ENCODE assay signal across 22 cellular contexts in the genomic region with DNA sequence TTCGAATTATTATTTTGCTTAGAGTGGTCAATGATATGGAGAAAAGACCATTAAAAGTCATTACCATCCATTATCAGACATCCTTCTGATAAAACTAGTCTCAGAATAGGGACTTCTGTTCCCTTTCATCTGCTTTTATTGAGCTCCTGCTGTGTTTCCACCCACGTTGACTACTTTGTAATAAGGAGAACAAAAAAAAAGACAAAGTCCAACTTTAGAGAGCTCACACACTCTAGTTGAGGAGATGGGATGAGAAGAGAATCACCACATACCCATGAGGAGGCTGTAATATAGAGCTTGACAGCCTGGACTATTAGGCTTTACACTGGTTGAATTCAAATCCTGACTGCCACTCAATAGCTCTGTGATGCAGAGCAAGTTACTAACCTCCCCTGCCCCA. TPM values are rescaled to one million over a fixed set of nuclear protein-coding genes. Genes with fewer than 3 reads are reported as not detected.
A peak's percentile ranks its signal among the peaks of the same experiment; 100 is the strongest.
DNase-seq lines count a peak whose midpoint lies in the region; ATAC-seq, FAIRE-seq and TF ChIP-seq lines count a peak whose summit lies in the region.
"Had no signal": no experiment of that assay in that cellular context is flagged by ENCODE, and none has a peak within 500 bp of the region (broad histone marks: within the 10 kb centered on the region; RNA-seq: fewer than 3 reads in every experiment).

No MANE protein-coding gene starts in this region.

- no peak overlapping the region for H2AFZ ChIP-seq in K562 (ENCODE audit: low read depth, low read length)

- H3K4me3 ChIP-seq in A673 (ENCODE audit: low read depth, low read length, poor library complexity, severe bottlenecking): no peak overlapping the region
- H3K4me3 ChIP-seq in K562: no peak overlapping the region
- H3K4me3 ChIP-seq in adrenal gland: no peak overlapping the region
- H3K4me3 ChIP-seq: A549, GM12878, HAP-1 had no signal

- no TSS peak for BruUV-seq in A673 (replicated peaks; lab: Mats Ljungman, UMichigan)
- no TSS peak for BruUV-seq in K562 (replicated peaks; lab: Mats Ljungman, UMichigan)

- H3K27ac Mint-ChIP-seq in memory B cell: peak overlapping the region; percentile 45
- H3K27ac Mint-ChIP-seq: CD4-positive, CD25-positive, alpha-beta regulatory T cell; CD8-positive, alpha-beta T cell; HFFc6 had no signal

- H3K27ac ChIP-seq in A673 (ENCODE audit: low read depth, low read length, poor library complexity, severe bottlenecking) (no peak overlapping the region), K562 (ENCODE audit: extremely low read depth, low read depth, low read length) (no peak overlapping the region), adrenal gland (no peak overlapping the region)
- H3K27ac ChIP-seq: A549, C4-2B had no signal

- no peaks in the 10 kb centered on the region for H4K20me1 ChIP-seq in K562 (replicated peaks; ENCODE audit: control insufficient read depth, insufficient read depth, low read length)

- no peaks in the 10 kb centered on the region for H3K9me3 Mint-ChIP-seq in memory B cell
- H3K9me3 Mint-ChIP-seq: CD4-positive, CD25-positive, alpha-beta regulatory T cell; CD8-positive, alpha-beta T cell; HFFc6 had no signal

- H3K4me2 ChIP-seq in K562 (ENCODE audit: insufficient read depth, low read length): no peak overlapping the region
- H3K4me2 ChIP-seq: A549 had no signal

- no peak overlapping the region for H3K4me3 Mint-ChIP-seq in memory B cell
- H3K4me3 Mint-ChIP-seq: CD4-positive, CD25-positive, alpha-beta regulatory T cell; CD8-positive, alpha-beta T cell; HFFc6 had no signal

- H3K36me3 ChIP-seq in A673 (ENCODE audit: insufficient read depth, low read length, poor library complexity, severe bottlenecking): peaks cover 10% of the 10 kb centered on the region
- peaks cover 30% of the 10 kb centered on the region for H3K36me3 ChIP-seq in K562 (ENCODE audit: control insufficient read depth, insufficient read depth, low read length)
- H3K36me3 ChIP-seq in adrenal gland (replicated peaks in 1 of 2): peaks cover 0 to 25% of the 10 kb centered on the region in 2 donors

- no peaks in the 10 kb centered on the region for H3K27me3 ChIP-seq in A673 (replicated peaks; ENCODE audit: insufficient read depth, low read depth, low read length, poor library complexity)
- H3K27me3 ChIP-seq in K562 (ENCODE audit: control insufficient read depth in 2 of 2, insufficient read depth in 2 of 2, low read length in 2 of 2): no peaks in the 10 kb centered on the region
- H3K27me3 ChIP-seq in adrenal gland: no peaks in the 10 kb centered on the region

- H3K9ac ChIP-seq in K562 (ENCODE audit: insufficient read depth in 1 of 2, low read depth in 2 of 2, low read length in 2 of 2): no peak overlapping the region

- no peak for TF ChIP-seq EP300 in K562 (IDR thresholded peaks at IDR 0.05; ENCODE audit: low read length)

- TF ChIP-seq RAD21 in K562 (CRISPR knock-in tag; conservative IDR thresholded peaks at IDR 0.05 in 1 of 2, IDR thresholded peaks at IDR 0.05 in 1 of 2): no peak

- H3K4me1 Mint-ChIP-seq in memory B cell: no peaks in the 10 kb centered on the region

- H3K9me1 ChIP-seq in K562 (ENCODE audit: control insufficient read depth, insufficient read depth, low read length): no peaks in the 10 kb centered on the region

- no peaks in the 10 kb centered on the region for H3K9me3 ChIP-seq in A673 (ENCODE audit: low read depth, low read length, poor library complexity, severe bottlenecking)
- H3K9me3 ChIP-seq in K562 (replicated peaks; ENCODE audit: control insufficient read depth, insufficient read depth, low read depth, low read length): no peaks in the 10 kb centered on the region
- no peaks in the 10 kb centered on the region for H3K9me3 ChIP-seq in adrenal gland (replicated peaks in 1 of 3)
- H3K9me3 ChIP-seq: A549, Caco-2, HAP-1 had no signal

- no peaks in the 10 kb centered on the region for H3K27me3 Mint-ChIP-seq in memory B cell
- H3K27me3 Mint-ChIP-seq: CD4-positive, CD25-positive, alpha-beta regulatory T cell had no signal

- TF ChIP-seq CTCF in A673 (conservative IDR thresholded peaks at IDR 0.05; ENCODE audit: low read depth, low read length): no peak
- TF ChIP-seq CTCF in K562 (IDR thresholded peaks at IDR 0.05 in 2 of 3, conservative IDR thresholded peaks at IDR 0.05 in 1 of 3; ENCODE audit: insufficient read depth in 2 of 3, low read depth in 1 of 3, low read length in 3 of 3): no peak
- no peak for TF ChIP-seq CTCF in adrenal gland (IDR thresholded peaks at IDR 0.05)

- peaks cover 14% of the 10 kb centered on the region for H3K36me3 Mint-ChIP-seq in memory B cell

- POLR2A ChIA-PET in A673 (lab: Charles Lee; ENCODE audit: low non-redundant PET) (no interaction called here), K562 (lab: Yijun Ruan, JAX) (no interaction called here)

- DNase-seq in A673 (ENCODE audit: low spot score) (peak; percentile 11), HuH-7 (ENCODE audit: low spot score) (peak; percentile 11), K562 (ENCODE audit: extremely low read depth in 1 of 4, low spot score in 3 of 4) (no peak), memory B cell (ENCODE audit: low spot score in 2 of 2) (no peak), adrenal gland (no peak), germinal center (ENCODE audit: low spot score) (no peak)
- DNase-seq in activated CD8-positive, alpha-beta memory T cell treated with anti-CD3 and anti-CD28 coated beads, Interleukin-2, amount 50 U/mL, for 4 hours: no peak
- DNase-seq: 8988T; Caco-2; CD4-positive, CD25-positive, alpha-beta regulatory T cell; CD8-positive, alpha-beta T cell; DMS 273 treated with DMSO at 0.1 percent for 48 hours; DMS79; EL; GDM1; GOT3; HFFc6 had no signal

- TF ChIP-seq POLR2A in K562 (conservative IDR thresholded peaks at IDR 0.05): no peak
- no peak for TF ChIP-seq POLR2A in adrenal gland (IDR thresholded peaks at IDR 0.05)

- H3K4me1 ChIP-seq in A673 (ENCODE audit: insufficient read depth, low read length, poor library complexity, severe bottlenecking) (no peaks in the 10 kb centered on the region), K562 (replicated peaks in 1 of 2; ENCODE audit: control insufficient read depth in 2 of 2, insufficient read depth in 2 of 2, low read length in 2 of 2) (no peaks in the 10 kb centered on the region), adrenal gland (replicated peaks in 1 of 2) (no peaks in the 10 kb centered on the region)
- H3K4me1 ChIP-seq: A549, Caco-2 had no signal

- intact Hi-C loops in A673 (cut with micrococcal nuclease; ENCODE audit: unreplicated experiment): no loop called here
- intact Hi-C loops in K562 (cut with micrococcal nuclease): no loop called here
- intact Hi-C loops in adrenal gland (cut with DNase I): no loop called here

- in situ Hi-C loops in K562 (cut with MboI): no loop called here

- CTCF ChIA-PET in A673 (lab: Charles Lee) (no interaction called here), K562 (lab: Yijun Ruan, JAX; ENCODE audit: low intra/inter-chr PET ratio) (no interaction called here)

- H3K79me2 ChIP-seq in K562 (ENCODE audit: control insufficient read depth, insufficient read depth, low read length): no peaks in the 10 kb centered on the region

- no peak for FAIRE-seq in K562 (lab: Jason Lieb, UNC)
- FAIRE-seq: A549, GM12878, H54 had no signal

- WGBS in K562 (ENCODE audit: insufficient coverage, low coverage, missing lambda C conversion rate): 68% methylated on average over 2 of the region's 2 CpGs
- 87 to 95% (median 90%) methylated on average over 2 of the region's 2 CpGs for WGBS in adrenal gland, 4 donors

- ATAC-seq in K562: peak; percentile 41; the same call in 2 of the 3 replicates
- ATAC-seq in memory B cell (ENCODE audit: low read depth): no peak
- ATAC-seq: A549; CD8-positive, alpha-beta T cell; GM12878 had no signal

RNA-seq across cellular contexts. Expression of a gene that starts 27.8 kb away (rescaled TPM):
- total RNA-seq in A673 (2021) (81.7 and 83.0 TPM in 2 replicates), K562 (2014; rRNA removed) (29.7 and 46.4 TPM in 2 replicates), K562 (2014; rRNA removed; fragmentation: Illumina TruSeq; extraction: Trizol) (38.6 and 43.3 TPM in 2 replicates), K562 (2015; rRNA removed; fragmentation: Illumina TruSeq; extraction: Trizol) (38.1 and 39.2 TPM in 2 replicates), K562 (2021) (36.7 and 40.5 TPM in 2 replicates), adrenal gland (100 to 1,000 TPM; 127 to 269 (median 194) TPM)
- 27.7 and 31.2 TPM in 2 replicates for total RNA-seq in K562 (2011; cell fraction: chromatin; rRNA removed; ENCODE audit: low replicate concordance)
- 19.8 and 22.0 TPM in 2 replicates for total RNA-seq in K562 (2011; cell fraction: nucleolus; rRNA removed)
- 25.7 and 26.5 TPM in 2 replicates for total RNA-seq in K562 (2011; cell fraction: nucleoplasm; rRNA removed)
- polyA plus RNA-seq in K562 (2011; rRNA removed) (42.6 and 54.3 TPM in 2 replicates), K562 (2014; fragmentation: Illumina TruSeq; extraction: Trizol) (40.5 and 42.6 TPM in 2 replicates), K562 (2014; fragmentation: Nextera tagmentation; extraction: Ambion mirVana) (10 to 100 TPM; 26.5 to 35.0 TPM), K562 (2014; rRNA removed) (31.0 and 32.7 TPM in 2 replicates), adrenal gland (100 to 1,000 TPM in 1 of 3 donors, 10 to 100 TPM in 2; 36.0 to 232 (median 70.0) TPM)
- polyA plus RNA-seq in K562 (2011; cell fraction: cytosol; rRNA removed): 13.1 and 32.4 TPM in 2 replicates
- 13.0 and 23.1 TPM in 2 replicates for polyA plus RNA-seq in K562 (2011; cell fraction: nucleus; rRNA removed)
- 33.3 and 39.6 TPM in 2 replicates for polyA plus RNA-seq in K562 (2012)
- polyA minus RNA-seq in K562 (2011; rRNA and poly(A)+ RNA removed): 79.3 and 92.3 TPM in 2 replicates
- 16.5 and 25.2 TPM in 2 replicates for polyA minus RNA-seq in K562 (2011; cell fraction: cytosol; rRNA and poly(A)+ RNA removed)
- polyA minus RNA-seq in K562 (2011; cell fraction: nucleus; rRNA and poly(A)+ RNA removed): 17.4 and 25.5 TPM in 2 replicates

RNA-seq across cellular contexts. Expression of a gene that starts 42.5 kb away (rescaled TPM):
- total RNA-seq in A673 (2021) (95.7 and 116 TPM in 2 replicates), K562 (2014; rRNA removed) (69.3 and 92.7 TPM in 2 replicates), K562 (2014; rRNA removed; fragmentation: Illumina TruSeq; extraction: Trizol) (175 and 184 TPM in 2 replicates), K562 (2015; rRNA removed; fragmentation: Illumina TruSeq; extraction: Trizol) (151 and 166 TPM in 2 replicates), K562 (2021) (142 and 163 TPM in 2 replicates), adrenal gland (100 to 1,000 TPM in 5 of 8 donors, 10 to 100 TPM in 3; 60.0 to 155 (median 120) TPM)
- total RNA-seq in K562 (2011; cell fraction: chromatin; rRNA removed; ENCODE audit: low replicate concordance): 97.8 and 105 TPM in 2 replicates
- total RNA-seq in K562 (2011; cell fraction: nucleolus; rRNA removed): 150 and 173 TPM in 2 replicates
- total RNA-seq in K562 (2011; cell fraction: nucleoplasm; rRNA removed): 115 and 163 TPM in 2 replicates
- polyA plus RNA-seq in K562 (2011; rRNA removed) (230 and 276 TPM in 2 replicates), K562 (2014; fragmentation: Illumina TruSeq; extraction: Trizol) (184 and 213 TPM in 2 replicates), K562 (2014; fragmentation: Nextera tagmentation; extraction: Ambion mirVana) (100 to 1,000 TPM; 412 to 561 TPM), K562 (2014; rRNA removed) (123 and 126 TPM in 2 replicates), adrenal gland (100 to 1,000 TPM in 1 of 3 donors, 10 to 100 TPM in 2; 33.4 to 280 (median 44.9) TPM)
- polyA plus RNA-seq in K562 (2011; cell fraction: cytosol; rRNA removed): 109 and 166 TPM in 2 replicates
- 48.2 and 81.4 TPM in 2 replicates for polyA plus RNA-seq in K562 (2011; cell fraction: nucleus; rRNA removed)
- polyA plus RNA-seq in K562 (2012): 150 and 162 TPM in 2 replicates
- 151 and 162 TPM in 2 replicates for polyA minus RNA-seq in K562 (2011; rRNA and poly(A)+ RNA removed)
- polyA minus RNA-seq in K562 (2011; cell fraction: cytosol; rRNA and poly(A)+ RNA removed): 53.0 and 77.6 TPM in 2 replicates
- polyA minus RNA-seq in K562 (2011; cell fraction: nucleus; rRNA and poly(A)+ RNA removed): 15.3 and 36.2 TPM in 2 replicates

Comparison
In these comparisons a context has a peak if more than half of its experiments do, and no peak if none do; other contexts are left out.
1. DNase-seq: peak in A673 (single experiment) and HuH-7 (single experiment); none in K562 (0 of 4), memory B cell (0 of 2), adrenal gland (0 of 7), germinal center (single experiment) and activated CD8-positive, alpha-beta memory T cell treated with anti-CD3 and anti-CD28 coated beads, Interleukin-2, amount 50 U/mL, for 4 hours (single experiment).